Comparison of ENCODE assay signal across 11 cellular contexts in the genomic region with DNA sequence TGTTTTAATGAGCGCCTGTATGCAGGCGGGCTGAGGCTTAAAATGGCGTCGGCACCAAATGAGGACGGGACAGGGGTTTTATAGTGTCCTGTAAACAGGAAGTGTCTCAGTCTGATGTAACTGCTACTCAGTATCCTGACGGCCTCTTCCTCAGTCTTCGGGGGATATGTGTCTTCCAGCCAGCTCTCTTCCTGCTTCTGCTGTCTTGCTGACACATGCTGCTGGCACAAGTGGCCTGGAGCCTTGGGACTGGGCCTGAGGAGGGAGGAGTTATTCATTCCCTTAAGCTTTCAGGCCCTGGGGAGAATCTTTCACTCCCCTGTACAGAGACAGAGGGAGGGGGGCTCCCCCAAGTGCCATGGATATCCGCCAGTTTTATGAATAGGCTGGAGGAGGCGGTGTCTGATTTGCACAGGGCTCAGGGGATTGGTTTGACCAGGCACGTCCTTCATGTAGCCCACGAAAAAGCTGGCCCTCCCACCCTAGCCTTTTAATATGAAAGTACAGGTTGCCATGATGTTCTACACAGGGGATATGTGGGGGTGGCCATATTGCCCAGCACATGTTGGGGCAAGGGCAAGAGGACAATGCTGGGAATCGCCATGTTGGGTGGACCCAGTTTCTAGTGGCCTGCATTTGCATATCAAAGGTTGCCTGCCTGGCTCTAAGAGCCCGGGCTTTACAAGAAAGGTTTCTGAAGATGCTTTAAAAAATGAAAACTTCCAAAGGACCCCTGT. TPM values are rescaled to one million over a fixed set of nuclear protein-coding genes. Genes with fewer than 3 reads are reported as not detected.
DNase-seq lines count a peak whose midpoint lies in the region; ATAC-seq and TF ChIP-seq lines count a peak whose summit lies in the region.
"Had no signal": no experiment of that assay in that cellular context is flagged by ENCODE, and none has a peak within 500 bp of the region (broad histone marks: within the 10 kb centered on the region; RNA-seq: fewer than 3 reads in every experiment).

No MANE protein-coding gene starts in this region.

- CTCF ChIA-PET in activated CD4-positive, alpha-beta T cell treated with anti-CD3 and anti-CD28 coated beads for 36 hours (lab: Charles Lee): no interaction called here

- TF ChIP-seq CTCF in choroid plexus epithelial cell (conservative IDR thresholded peaks at IDR 0.05; ENCODE audit: low read depth, low read length): no peak
- no peak for TF ChIP-seq CTCF in lung (IDR thresholded peaks at IDR 0.05; ENCODE audit: control extremely low read depth, extremely low read depth)

- no peaks in the 10 kb centered on the region for H3K4me1 ChIP-seq in lung (ENCODE audit: control insufficient read depth in 2 of 2, insufficient read depth in 2 of 2, low read length in 2 of 2)
- H3K4me1 ChIP-seq: stomach had no signal

- H3K27ac Mint-ChIP-seq in activated CD4-positive, alpha-beta T cell treated with anti-CD3 and anti-CD28 coated beads for 36 hours: no peak overlapping the region

- ATAC-seq in lung (ENCODE audit: insufficient read depth, low FRiP score) (peak; percentile 53), GM21786 (IDR thresholded peaks at IDR 0.05; ENCODE audit: unreplicated experiment) (no peak)
- ATAC-seq in activated T-cell treated with anti-CD3 and anti-CD28 coated beads, Interleukin-2, amount 50 U/mL, for 4 hours: no peak
- ATAC-seq in activated CD4-positive, alpha-beta T cell treated with anti-CD3 and anti-CD28 coated beads for 36 hours: no peak

- POLR2A ChIA-PET in activated CD4-positive, alpha-beta T cell treated with anti-CD3 and anti-CD28 coated beads for 36 hours (lab: Charles Lee): no interaction called here

- H3K36me3 ChIP-seq in MG63: no peaks in the 10 kb centered on the region
- H3K36me3 ChIP-seq in lung (ENCODE audit: control insufficient read depth in 2 of 2, insufficient read depth in 2 of 2, low read length in 2 of 2): no peaks in the 10 kb centered on the region
- H3K36me3 ChIP-seq: stomach had no signal

- no peaks in the 10 kb centered on the region for H3K9me3 Mint-ChIP-seq in activated T-cell treated with anti-CD3 and anti-CD28 coated beads, Interleukin-2, amount 50 U/mL, for 4 hours
- H3K9me3 Mint-ChIP-seq in activated CD4-positive, alpha-beta T cell treated with anti-CD3 and anti-CD28 coated beads for 36 hours (ENCODE audit: low read depth): no peaks in the 10 kb centered on the region
- H3K9me3 Mint-ChIP-seq: neural crest cell had no signal

- no peaks in the 10 kb centered on the region for H3K4me1 Mint-ChIP-seq in activated T-cell treated with anti-CD3 and anti-CD28 coated beads, Interleukin-2, amount 50 U/mL, for 4 hours (ENCODE audit: low read depth)
- no peaks in the 10 kb centered on the region for H3K4me1 Mint-ChIP-seq in activated CD4-positive, alpha-beta T cell treated with anti-CD3 and anti-CD28 coated beads for 36 hours
- H3K4me1 Mint-ChIP-seq: neural crest cell had no signal

- WGBS in lung, 2 donors: 64 to 66% methylated on average over 13 of the region's 13 CpGs

- no peak overlapping the region for H3K27ac ChIP-seq in lung (ENCODE audit: low read depth in 1 of 2, low read length in 1 of 2)
- H3K27ac ChIP-seq: stomach had no signal

- intact Hi-C loops in activated CD4-positive, alpha-beta T cell treated with anti-CD3 and anti-CD28 coated beads for 36 hours (cut with DNase I, micrococcal nuclease): no loop called here

- H3K27me3 ChIP-seq in MG63 (no peaks in the 10 kb centered on the region), lung (ENCODE audit: control insufficient read depth, insufficient read depth) (no peaks in the 10 kb centered on the region)
- H3K27me3 ChIP-seq: stomach had no signal

- H3K36me3 Mint-ChIP-seq in activated T-cell treated with anti-CD3 and anti-CD28 coated beads, Interleukin-2, amount 50 U/mL, for 4 hours (ENCODE audit: insufficient read depth): no peaks in the 10 kb centered on the region
- H3K36me3 Mint-ChIP-seq in activated CD4-positive, alpha-beta T cell treated with anti-CD3 and anti-CD28 coated beads for 36 hours (ENCODE audit: low read depth): no peaks in the 10 kb centered on the region

- peaks cover 2% of the 10 kb centered on the region; the same call in 1 of the 2 replicates for H3K9me3 ChIP-seq in MG63
- H3K9me3 ChIP-seq in lung (ENCODE audit: control insufficient read depth in 2 of 2, insufficient read depth in 1 of 2, low read length in 1 of 2): no peaks in the 10 kb centered on the region
- H3K9me3 ChIP-seq: stomach had no signal

- H3K27me3 Mint-ChIP-seq in activated T-cell treated with anti-CD3 and anti-CD28 coated beads, Interleukin-2, amount 50 U/mL, for 4 hours (ENCODE audit: low read depth): peaks cover 2% of the 10 kb centered on the region
- H3K27me3 Mint-ChIP-seq in activated CD4-positive, alpha-beta T cell treated with anti-CD3 and anti-CD28 coated beads for 36 hours: no peaks in the 10 kb centered on the region

- DNase-seq in AG20443 (ENCODE audit: low spot score) (peak; percentile 67), MG63 (peak; percentile 86), choroid plexus epithelial cell (ENCODE audit: low read depth) (peak; percentile 26), lung (ENCODE audit: low spot score) (peak; percentile 33)
- no peak for DNase-seq in activated T-cell treated with anti-CD3 and anti-CD28 coated beads, Interleukin-2, amount 50 U/mL, for 4 hours
- DNase-seq in stimulated activated naive CD4-positive, alpha-beta T cell treated with Interleukin-2 at 50 U/mL for 16 hours (lab: John Stamatoyannopoulos, UW): no peak
- no peak for DNase-seq in activated CD4-positive, alpha-beta T cell treated with anti-CD3 and anti-CD28 coated beads for 36 hours
- DNase-seq: Calu3, stomach had no signal

- H3K4me3 ChIP-seq in MG63 (no peak overlapping the region), choroid plexus epithelial cell (ENCODE audit: low read depth, low read length) (no peak overlapping the region), lung (no peak overlapping the region)
- H3K4me3 ChIP-seq: stomach had no signal

- no peak overlapping the region for H3K4me3 Mint-ChIP-seq in activated T-cell treated with anti-CD3 and anti-CD28 coated beads, Interleukin-2, amount 50 U/mL, for 4 hours
- no peak overlapping the region for H3K4me3 Mint-ChIP-seq in activated CD4-positive, alpha-beta T cell treated with anti-CD3 and anti-CD28 coated beads for 36 hours
- H3K4me3 Mint-ChIP-seq: neural crest cell had no signal

RNA-seq across cellular contexts. Expression of a gene that starts 19.9 kb away (rescaled TPM):
- 190 and 205 TPM in 2 replicates for total RNA-seq in MG63 (2014; rRNA removed; shearing (Covaris generic); ENCODE audit: low replicate concordance)
- 10 to 100 TPM; 73.4 to 86.8 TPM for total RNA-seq in lung
- 100 to 1,000 TPM; 119 to 341 TPM for polyA plus RNA-seq in lung
- total RNA-seq in activated T-cell treated with anti-CD3 and anti-CD28 coated beads, Interleukin-2, amount 50 U/mL, for 4 hours: 100 to 1,000 TPM in 2 of 3 donors, 10 to 100 TPM in 1; 93.2 to 108 (median 104) TPM
- 100 to 1,000 TPM; 157 to 186 TPM for total RNA-seq in activated CD4-positive, alpha-beta T cell treated with anti-CD3 and anti-CD28 coated beads for 36 hours

Comparison
In these comparisons a context has a peak if more than half of its experiments do, and no peak if none do; other contexts are left out.
1. DNase-seq: peak in AG20443 (single experiment), MG63 (single experiment), choroid plexus epithelial cell (single experiment) and lung (single experiment); none in activated T-cell treated with anti-CD3 and anti-CD28 coated beads, Interleukin-2, amount 50 U/mL, for 4 hours (single experiment), stimulated activated naive CD4-positive, alpha-beta T cell treated with Interleukin-2 at 50 U/mL for 16 hours (single experiment) and activated CD4-positive, alpha-beta T cell treated with anti-CD3 and anti-CD28 coated beads for 36 hours (single experiment).